9 cellular contexts compared by ENCODE assay signal in genomic region chr3:142962520-142963265, GRCh38. TPM values are rescaled to one million over a fixed set of nuclear protein-coding genes. Genes with fewer than 3 reads are reported as not detected.
DNase-seq lines count a peak whose midpoint lies in the region; ATAC-seq, FAIRE-seq and TF ChIP-seq lines count a peak whose summit lies in the region.
"Had no signal": no experiment of that assay in that cellular context is flagged by ENCODE, and none has a peak within 500 bp of the region (broad histone marks: within the 10 kb centered on the region; RNA-seq: fewer than 3 reads in every experiment).

No MANE protein-coding gene starts in this region.

- no peaks in the 10 kb centered on the region for H3K9me3 ChIP-seq in MM.1S (replicated peaks; ENCODE audit: insufficient read depth, low read length)
- no peaks in the 10 kb centered on the region for H3K9me3 ChIP-seq in endothelial cell of umbilical vein (replicated peaks; ENCODE audit: control insufficient read depth, insufficient read depth, low read length)
- H3K9me3 ChIP-seq: gastroesophageal sphincter had no signal

- no peaks in the 10 kb centered on the region for H3K9me1 ChIP-seq in endothelial cell of umbilical vein (replicated peaks; ENCODE audit: control insufficient read depth, extremely low read depth, insufficient read depth, low read length)

- H3K36me3 Mint-ChIP-seq in Calu3 (ENCODE audit: insufficient read depth, unreplicated experiment), result peaks cover 28% of the 10 kb centered on the region

- H4K20me1 ChIP-seq in MM.1S (ENCODE audit: insufficient read depth, low read length) (no peaks in the 10 kb centered on the region), endothelial cell of umbilical vein (replicated peaks; ENCODE audit: control insufficient read depth, extremely low read depth, insufficient read depth, low read length) (peaks cover 2% of the 10 kb centered on the region)

- dilution Hi-C loops in endothelial cell of umbilical vein (cut with MboI; ENCODE audit: extremely low pct_ligation_motif_present, low sequenced_read_pairs), result no loop called here

- H3K9me3 Mint-ChIP-seq in Calu3 (ENCODE audit: low read depth, unreplicated experiment), result no peaks in the 10 kb centered on the region

- intact Hi-C loops in Calu3 (cut with micrococcal nuclease; ENCODE audit: unreplicated experiment) (no loop called here), endothelial cell of umbilical vein (cut with micrococcal nuclease) (loop anchor here (5.0 kb wide), 1 partner anchor 75 kb away; the partner anchor contains the start of gene PCOLCE2)

- H3K9me2 ChIP-seq in MM.1S (replicated peaks; ENCODE audit: insufficient read depth, low read length), result no peaks in the 10 kb centered on the region

- H2AFZ ChIP-seq in MM.1S (ENCODE audit: low read length) (no peak overlapping the region), endothelial cell of umbilical vein (ENCODE audit: low read depth, low read length) (peak overlapping the region; percentile 31)

- CTCF ChIA-PET in Calu3 (lab: Charles Lee) (interaction anchor here (0.5 to 1.6 kb wide), 3 partner anchors 14 to 134 kb away, joined by 3 to 5 read pairs (median 3); no protein-coding TSS in a partner anchor), endothelial cell of umbilical vein (lab: Charles Lee) (no interaction called here)

- POLR2A ChIA-PET in endothelial cell of umbilical vein (lab: Charles Lee), result no interaction called here

- peaks cover 57% of the 10 kb centered on the region for H3K4me1 Mint-ChIP-seq in Calu3 (ENCODE audit: low read depth, unreplicated experiment)

- no peak overlapping the region for H3K9ac ChIP-seq in MM.1S (ENCODE audit: low read length)
- no peak overlapping the region for H3K9ac ChIP-seq in endothelial cell of umbilical vein (replicated peaks; ENCODE audit: extremely low read depth, insufficient read depth, low read length)

- H3K4me1 ChIP-seq in MM.1S (ENCODE audit: low read length), result no peaks in the 10 kb centered on the region
- no peaks in the 10 kb centered on the region for H3K4me1 ChIP-seq in endothelial cell of umbilical vein (ENCODE audit: control insufficient read depth, extremely low read depth, insufficient read depth, low read length)

- H3K27me3 ChIP-seq in MM.1S (replicated peaks; ENCODE audit: insufficient read depth, low read length) (0 out of 2 replicates have a peak, but pooled peaks cover 3% of the 10 kb centered on the region), endothelial cell of umbilical vein (ENCODE audit: control insufficient read depth in 2 of 2, insufficient read depth in 2 of 2, low read length in 2 of 2) (peaks cover 54 to 88% of the 10 kb centered on the region in 2 experiments)

- TF ChIP-seq CTCF in Calu3 (IDR thresholded peaks at IDR 0.05; ENCODE audit: unreplicated experiment) (no peak), MM.1S (IDR thresholded peaks at IDR 0.05; ENCODE audit: low read length) (no peak), endothelial cell of umbilical vein (IDR thresholded peaks at IDR 0.05; ENCODE audit: extremely low read depth in 1 of 2, insufficient read depth in 1 of 2, low read depth in 1 of 2, low read length in 2 of 2) (no peak), omental fat pad (IDR thresholded peaks at IDR 0.05) (no peak)

- ATAC-seq in omental fat pad (ENCODE audit: low FRiP score), result peak; percentile 12
- no peak for ATAC-seq in GM18858 (IDR thresholded peaks at IDR 0.05; ENCODE audit: unreplicated experiment)

- H3K4me3 Mint-ChIP-seq in Calu3 (ENCODE audit: low read depth, unreplicated experiment), result peak overlapping the region; percentile 86

- no peak overlapping the region for H3K27ac ChIP-seq in MM.1S (ENCODE audit: low read length)
- H3K27ac ChIP-seq in endothelial cell of umbilical vein (ENCODE audit: insufficient read depth, low read depth, low read length), result no peak overlapping the region
- H3K27ac ChIP-seq: gastroesophageal sphincter had no signal

- H3K27me3 Mint-ChIP-seq in Calu3 (ENCODE audit: unreplicated experiment), result peaks cover 14% of the 10 kb centered on the region

- FAIRE-seq in endothelial cell of umbilical vein (lab: Jason Lieb, UNC), result no peak

- no TSS peak for BruUV-seq in Calu3 (replicated peaks; lab: Mats Ljungman, UMichigan)
- BruUV-seq in endothelial cell of umbilical vein (replicated peaks; lab: Mats Ljungman, UMichigan), result no TSS peak

- H3K4me2 ChIP-seq in MM.1S (ENCODE audit: low read depth, low read length) (peak overlapping the region; percentile 51; the same call in 1 of the 2 replicates), endothelial cell of umbilical vein (ENCODE audit: insufficient read depth, low read length) (peak overlapping the region; percentile 52)

- DNase-seq in Calu3, result no peak
- no peak for DNase-seq in MM.1S
- no peak for DNase-seq in endothelial cell of umbilical vein (ENCODE audit: low read depth, low spot score)
- DNase-seq in omental fat pad (ENCODE audit: low spot score), result no peak
- DNase-seq in cerebellar cortex (ENCODE audit: low spot score), result no peak
- no peak for DNase-seq in NCI-H1092 treated with DMSO at 0.1 percent for 48 hours (lab: John Stamatoyannopoulos, UW)
- no peak for DNase-seq in foreskin melanocyte

- H3K36me3 ChIP-seq in MM.1S (replicated peaks; ENCODE audit: insufficient read depth, low read length) (no peaks in the 10 kb centered on the region), endothelial cell of umbilical vein (ENCODE audit: control insufficient read depth in 2 of 2, extremely low read depth in 1 of 2, insufficient read depth in 2 of 2, low read length in 2 of 2) (no peaks in the 10 kb centered on the region)
- H3K36me3 ChIP-seq: gastroesophageal sphincter had no signal

- H3K27ac Mint-ChIP-seq in Calu3 (ENCODE audit: unreplicated experiment), result peak overlapping the region; percentile 25

- no peak for TF ChIP-seq POLR2A in endothelial cell of umbilical vein (IDR thresholded peaks at IDR 0.05; ENCODE audit: low read depth, low read length)

- H3K79me2 ChIP-seq in MM.1S (ENCODE audit: low read length) (no peaks in the 10 kb centered on the region), endothelial cell of umbilical vein (ENCODE audit: control insufficient read depth, insufficient read depth, low read length) (no peaks in the 10 kb centered on the region)

- H3K4me3 ChIP-seq in MM.1S (ENCODE audit: low read length), result no peak overlapping the region
- H3K4me3 ChIP-seq in endothelial cell of umbilical vein (replicated peaks in 1 of 3; ENCODE audit: insufficient read depth in 1 of 3, low read depth in 1 of 3, low read length in 3 of 3), result no peak overlapping the region

- H3F3A ChIP-seq in MM.1S (ENCODE audit: insufficient read depth, low read length), result no peaks in the 10 kb centered on the region

TF ChIP-seq in endothelial cell of umbilical vein, 7 proteins besides CTCF, POLR2A, EP300 and RAD21:
- TF ChIP-seq POLR2AphosphoS5 (IDR thresholded peaks at IDR 0.05; ENCODE audit: insufficient read depth, low read depth, low read length), result no peak
- peak; percentile 62 for TF ChIP-seq EZH2 (IDR thresholded peaks at IDR 0.05; ENCODE audit: borderline replicate concordance, low read depth, low read length, severe bottlenecking)

RNA-seq across cellular contexts. Expression of gene PAQR9, which starts 0.8 kb away (rescaled TPM):
- total RNA-seq in Calu3 (2022) (1.3 and 2.0 TPM in 2 replicates), endothelial cell of umbilical vein (not detected in 2 replicates), omental fat pad (1 to 10 TPM in 1 of 4 donors, under 1 TPM in 1, not detected in 2; 0.93 to 1.8 TPM)
- polyA plus RNA-seq in endothelial cell of umbilical vein, result not detected in 2 replicates
- polyA plus RNA-seq in endothelial cell of umbilical vein (2011; cell fraction: cytosol; rRNA removed), result not detected in 2 replicates
- not detected in 2 replicates for polyA plus RNA-seq in endothelial cell of umbilical vein (2011; cell fraction: nucleus; rRNA removed)
- not detected in 2 replicates for polyA plus RNA-seq in endothelial cell of umbilical vein (2012)
- polyA minus RNA-seq in endothelial cell of umbilical vein, result not detected in 2 replicates
- polyA minus RNA-seq in endothelial cell of umbilical vein (2011; cell fraction: cytosol; rRNA and poly(A)+ RNA removed), result not detected
- not detected in 2 replicates for polyA minus RNA-seq in endothelial cell of umbilical vein (2011; cell fraction: nucleus; rRNA and poly(A)+ RNA removed)
- total RNA-seq: gastroesophageal sphincter had no signal

RNA-seq across cellular contexts. Expression of gene U2SURP, which starts 38.7 kb away (rescaled TPM):
- total RNA-seq in Calu3 (2022) (275 TPM in 2 replicates), endothelial cell of umbilical vein (85.2 and 92.4 TPM in 2 replicates), omental fat pad (100 to 1,000 TPM in 1 of 4 donors, 10 to 100 TPM in 3; 59.5 to 106 (median 73.9) TPM)
- 8.0 and 12.6 TPM in 2 replicates for polyA plus RNA-seq in endothelial cell of umbilical vein
- 15.1 and 15.8 TPM in 2 replicates for polyA plus RNA-seq in endothelial cell of umbilical vein (2011; cell fraction: cytosol; rRNA removed)
- polyA plus RNA-seq in endothelial cell of umbilical vein (2011; cell fraction: nucleus; rRNA removed), result 64.2 and 93.1 TPM in 2 replicates
- 57.3 and 83.4 TPM in 2 replicates for polyA plus RNA-seq in endothelial cell of umbilical vein (2012)
- polyA minus RNA-seq in endothelial cell of umbilical vein, result 40.8 and 49.1 TPM in 2 replicates
- 33.1 TPM for polyA minus RNA-seq in endothelial cell of umbilical vein (2011; cell fraction: cytosol; rRNA and poly(A)+ RNA removed)
- polyA minus RNA-seq in endothelial cell of umbilical vein (2011; cell fraction: nucleus; rRNA and poly(A)+ RNA removed), result 89.0 and 143 TPM in 2 replicates
